Comparison of ENCODE assay signal across 8 cellular contexts in genomic region chr2:26347286-26347865, GRCh38. TPM values are rescaled to one million over a fixed set of nuclear protein-coding genes. Genes with fewer than 3 reads are reported as not detected.
A peak's percentile ranks its signal among the peaks of the same experiment; 100 is the strongest.
DNase-seq lines count a peak whose midpoint lies in the region; ATAC-seq and TF ChIP-seq lines count a peak whose summit lies in the region.

No MANE protein-coding gene starts in this region.

- H4K20me1 ChIP-seq in PC-3 (ENCODE audit: low read length) (peaks cover 13% of the 10 kb centered on the region), osteoblast (ENCODE audit: insufficient read depth, low read length) (peaks cover 14% of the 10 kb centered on the region)

- no peaks in the 10 kb centered on the region for H3K27me3 Mint-ChIP-seq in endodermal cell (ENCODE audit: insufficient read depth)

- H3K4me3 ChIP-seq in PC-3 (ENCODE audit: low read length) = peak overlapping the region; percentile 91
- H3K4me3 ChIP-seq in endodermal cell (ENCODE audit: low read length) = peak overlapping the region; percentile 96
- H3K4me3 ChIP-seq in osteoblast (ENCODE audit: insufficient read depth, low read length) = peak overlapping the region; percentile 98

- H3K27ac Mint-ChIP-seq in endodermal cell = no peak overlapping the region

- H3K27me3 ChIP-seq in PC-3 (ENCODE audit: low read length) (no peaks in the 10 kb centered on the region), endodermal cell (ENCODE audit: control insufficient read depth, insufficient read depth, low read length, poor library complexity, severe bottlenecking) (no peaks in the 10 kb centered on the region), osteoblast (ENCODE audit: insufficient read depth, low read length) (no peaks in the 10 kb centered on the region)

- no peak overlapping the region for H2AFZ ChIP-seq in PC-3 (ENCODE audit: low read length)
- H2AFZ ChIP-seq in osteoblast (ENCODE audit: low read length) = peak overlapping the region; percentile 91

- H3K9me3 Mint-ChIP-seq in endodermal cell = no peaks in the 10 kb centered on the region

- no TSS peak for BruUV-seq in PC-3 (replicated peaks; lab: Mats Ljungman, UMichigan)

- H3K79me2 ChIP-seq in PC-3 (ENCODE audit: low read length) = peaks cover 83% of the 10 kb centered on the region
- peaks cover 74% of the 10 kb centered on the region for H3K79me2 ChIP-seq in osteoblast (ENCODE audit: insufficient read depth, low read length)

- H3K9me2 ChIP-seq in PC-3 (replicated peaks; ENCODE audit: low read length) = no peaks in the 10 kb centered on the region

- intact Hi-C loops in PC-3 (cut with micrococcal nuclease) = loop anchor here (2.0 kb wide), 1 partner anchor 121 kb away; no protein-coding TSS in a partner anchor

- H3K9ac ChIP-seq in PC-3 (ENCODE audit: low read length) (peak overlapping the region; percentile 96), endodermal cell (ENCODE audit: extremely low read depth, low read length, poor library complexity, severe bottlenecking) (peak overlapping the region; percentile 74)

- H3F3A ChIP-seq in PC-3 (ENCODE audit: low read length, unreplicated experiment) = no peaks in the 10 kb centered on the region

- peaks cover 31% of the 10 kb centered on the region for H3K4me1 Mint-ChIP-seq in endodermal cell

- DNase-seq in EH (ENCODE audit: low read depth) (peak; percentile 67), PC-3 (no peak), endodermal cell (no peak), osteoblast (ENCODE audit: insufficient read length, low spot score, missing footprints) (peak; percentile 55), amniotic stem cell (lab: John Stamatoyannopoulos, UW) (no peak)

- TF ChIP-seq CTCF in PC-3 (conservative IDR thresholded peaks at IDR 0.05; ENCODE audit: low read depth, low read length) (no peak), endodermal cell (conservative IDR thresholded peaks at IDR 0.05) (no peak), osteoblast (IDR thresholded peaks at IDR 0.05; ENCODE audit: extremely low read depth, low read depth, low read length) (no peak)

- H3K9me3 ChIP-seq in PC-3 (ENCODE audit: low read length) (no peaks in the 10 kb centered on the region), endodermal cell (ENCODE audit: control insufficient read depth, low read length) (no peaks in the 10 kb centered on the region), osteoblast (ENCODE audit: low read depth, low read length) (no peaks in the 10 kb centered on the region)

- H3K27ac ChIP-seq in PC-3 (ENCODE audit: low read length) (no peak overlapping the region), endodermal cell (ENCODE audit: low read depth, low read length) (no peak overlapping the region), osteoblast (ENCODE audit: low read depth, low read length) (peak overlapping the region; percentile 86)

- POLR2A ChIA-PET in PC-3 (lab: Charles Lee; ENCODE audit: unreplicated experiment) = no interaction called here

- H3K4me3 Mint-ChIP-seq in endodermal cell = peak overlapping the region; percentile 96

- 39 to 63% methylated on average over 3 to 5 of the region's 5 CpGs for WGBS in endodermal cell (ENCODE audit: insufficient coverage in 1 of 2, insufficient read length in 1 of 2), 2 experiments

- H3K4me1 ChIP-seq in PC-3 (ENCODE audit: insufficient read depth, low read length) (peaks cover 43% of the 10 kb centered on the region), endodermal cell (ENCODE audit: control insufficient read depth, insufficient read depth, low read length) (peaks cover 4% of the 10 kb centered on the region), osteoblast (ENCODE audit: insufficient read depth, low read length) (peaks cover 22% of the 10 kb centered on the region)

- H3K36me3 ChIP-seq in PC-3 (ENCODE audit: low read depth, low read length) = no peaks in the 10 kb centered on the region
- H3K36me3 ChIP-seq in endodermal cell (ENCODE audit: control insufficient read depth, insufficient read depth, low read length) = peaks cover 10% of the 10 kb centered on the region
- no peaks in the 10 kb centered on the region for H3K36me3 ChIP-seq in osteoblast (ENCODE audit: insufficient read depth, low read length)

- H3K4me2 ChIP-seq in PC-3 (ENCODE audit: low read length) (peak overlapping the region; percentile 98), osteoblast (ENCODE audit: insufficient read depth, low read length) (peak overlapping the region; percentile 99)

- peaks cover 17% of the 10 kb centered on the region for H3K36me3 Mint-ChIP-seq in endodermal cell (ENCODE audit: low read depth)

- CTCF ChIA-PET in PC-3 (lab: Charles Lee) = no interaction called here

- no peak for ATAC-seq in PC-3
- ATAC-seq in HG02938 (IDR thresholded peaks at IDR 0.05; ENCODE audit: unreplicated experiment) = no peak
- no peak for ATAC-seq in GM21737 (IDR thresholded peaks at IDR 0.05; ENCODE audit: unreplicated experiment)
- ATAC-seq in HG03025 (IDR thresholded peaks at IDR 0.05; ENCODE audit: low FRiP score, unreplicated experiment) = no peak

RNA-seq across cellular contexts. Expression of gene ADGRF3, which starts 0.8 kb away (rescaled TPM):
- total RNA-seq in PC-3 (2014; rRNA removed) (not detected in 2 replicates), endodermal cell (under 1 TPM; 0.35 to 0.93 TPM), osteoblast (under 0.01 and 0.59 TPM in 2 replicates)
- polyA plus RNA-seq in endodermal cell (2013, experiment 1 of 2) = 0.07 TPM
- polyA plus RNA-seq in endodermal cell (2013, experiment 2 of 2) = 0.08 TPM

RNA-seq across cellular contexts. Expression of gene SELENOI, which starts 1.4 kb away (rescaled TPM):
- total RNA-seq in PC-3 (2014; rRNA removed) (22.0 and 22.3 TPM in 2 replicates), endodermal cell (10 to 100 TPM; 59.3 to 77.1 TPM), osteoblast (11.6 and 13.0 TPM in 2 replicates)
- 20.4 TPM for polyA plus RNA-seq in endodermal cell (2013, experiment 1 of 2)
- 20.2 TPM for polyA plus RNA-seq in endodermal cell (2013, experiment 2 of 2)

RNA-seq across cellular contexts. Expression of gene DRC1, which starts 54.3 kb away (rescaled TPM):
- total RNA-seq in PC-3 (2014; rRNA removed) (not detected in 2 replicates), endodermal cell (under 1 TPM; 0.33 to 0.48 TPM), osteoblast (under 0.01 and 0.36 TPM in 2 replicates)
- polyA plus RNA-seq in endodermal cell (2013, experiment 1 of 2) = 1.0 TPM
- 0.91 TPM for polyA plus RNA-seq in endodermal cell (2013, experiment 2 of 2)

Comparison
In these comparisons a context has a peak if more than half of its experiments do, and no peak if none do; other contexts are left out.
1. DNase-seq: peak in EH (single experiment) and osteoblast (single experiment); none in PC-3 (single experiment), endodermal cell (single experiment) and amniotic stem cell (single experiment).
2. Peak in every context shown above with its lines, with median percentiles within 50 percentile points of each other: H3K4me3 ChIP-seq.